ENCODE assay signal across 21 cellular contexts in genomic region chr16:14428043-14428442, GRCh38.
"Had no signal": no experiment of that assay in that cellular context is flagged by ENCODE, and none has a peak within 500 bp of the region (broad histone marks: within the 10 kb centered on the region; RNA-seq: fewer than 3 reads in every experiment).

No MANE protein-coding gene starts in this region.

- H3K27me3 ChIP-seq: gastrocnemius medialis, heart left ventricle, right atrium auricular region, tibial nerve, vagina had no signal

- H3K4me1 Mint-ChIP-seq: activated B cell treated with CpG ODN at 0.5 μM for 24 hours; activated CD4-positive, alpha-beta memory T cell treated with anti-CD3 and anti-CD28 coated beads, Interleukin-2, amount 10 ng/mL, durations not matched to agents 7 days and 5 days; activated T-helper 17 cell treated with anti-CD3 and anti-CD28 coated beads, Interleukin-2, amount 50 U/mL, for 72 hours; stimulated activated effector memory CD8-positive, alpha-beta T cell treated with anti-CD3 and anti-CD28 coated beads, Interleukin-12 subunit alpha, Interleukin-12 subunit beta, amount 100 ng/mL, for 72 hours; T-cell had no signal

- H3K4me1 ChIP-seq: right atrium auricular region, vagina had no signal

- H3K36me3 Mint-ChIP-seq: stimulated activated effector memory CD8-positive, alpha-beta T cell treated with anti-CD3 and anti-CD28 coated beads, Interleukin-12 subunit alpha, Interleukin-12 subunit beta, amount 100 ng/mL, for 72 hours had no signal

- H3K4me3 ChIP-seq: gastrocnemius medialis, heart left ventricle, left ventricle myocardium inferior, right atrium auricular region, skin epidermis, tibial nerve, vagina had no signal

- H3K27ac ChIP-seq: heart left ventricle, left ventricle myocardium inferior, right atrium auricular region, skin epidermis, vagina had no signal

- ATAC-seq: activated CD8-positive, alpha-beta memory T cell treated with anti-CD3 and anti-CD28 coated beads, Interleukin-2, amount 10 ng/mL, durations not matched to agents 7 days and 5 days; activated T-helper 17 cell treated with anti-CD3 and anti-CD28 coated beads, Interleukin-2, amount 50 U/mL, for 72 hours; gastrocnemius medialis; stimulated activated effector memory CD8-positive, alpha-beta T cell treated with anti-CD3 and anti-CD28 coated beads, Interleukin-12 subunit alpha, Interleukin-12 subunit beta, amount 100 ng/mL, for 72 hours; T-cell had no signal

- H3K27me3 Mint-ChIP-seq: activated B cell treated with CpG ODN at 0.5 μM for 24 hours; activated CD4-positive, alpha-beta memory T cell treated with anti-CD3 and anti-CD28 coated beads, Interleukin-2, amount 10 ng/mL, durations not matched to agents 7 days and 5 days; activated CD8-positive, alpha-beta memory T cell treated with anti-CD3 and anti-CD28 coated beads, Interleukin-2, amount 10 ng/mL, durations not matched to agents 7 days and 5 days; activated T-helper 17 cell treated with anti-CD3 and anti-CD28 coated beads, Interleukin-2, amount 50 U/mL, for 72 hours; progenitor cell of endocrine pancreas; T-cell had no signal

- H3K9me3 Mint-ChIP-seq: activated CD4-positive, alpha-beta memory T cell treated with anti-CD3 and anti-CD28 coated beads, Interleukin-2, amount 10 ng/mL, durations not matched to agents 7 days and 5 days; activated naive CD4-positive, alpha-beta T cell treated with anti-CD3 and anti-CD28 coated beads for 36 hours; activated T-helper 17 cell treated with anti-CD3 and anti-CD28 coated beads, Interleukin-2, amount 50 U/mL, for 72 hours; neural crest cell; stimulated activated effector memory CD8-positive, alpha-beta T cell treated with anti-CD3 and anti-CD28 coated beads, Interleukin-12 subunit alpha, Interleukin-12 subunit beta, amount 100 ng/mL, for 72 hours; T-cell had no signal

- H3K27ac Mint-ChIP-seq: activated CD4-positive, alpha-beta memory T cell treated with anti-CD3 and anti-CD28 coated beads, Interleukin-2, amount 10 ng/mL, durations not matched to agents 7 days and 5 days; activated CD8-positive, alpha-beta memory T cell treated with anti-CD3 and anti-CD28 coated beads, Interleukin-2, amount 10 ng/mL, durations not matched to agents 7 days and 5 days; activated naive CD4-positive, alpha-beta T cell treated with anti-CD3 and anti-CD28 coated beads for 36 hours; activated T-helper 17 cell treated with anti-CD3 and anti-CD28 coated beads, Interleukin-2, amount 50 U/mL, for 72 hours; progenitor cell of endocrine pancreas; stimulated activated effector memory CD8-positive, alpha-beta T cell treated with anti-CD3 and anti-CD28 coated beads, Interleukin-12 subunit alpha, Interleukin-12 subunit beta, amount 100 ng/mL, for 72 hours; T-cell had no signal

- H3K4me3 Mint-ChIP-seq: activated B cell treated with CpG ODN at 0.5 μM for 24 hours; activated CD4-positive, alpha-beta memory T cell treated with anti-CD3 and anti-CD28 coated beads, Interleukin-2, amount 10 ng/mL, durations not matched to agents 7 days and 5 days; activated CD8-positive, alpha-beta memory T cell treated with anti-CD3 and anti-CD28 coated beads, Interleukin-2, amount 10 ng/mL, durations not matched to agents 7 days and 5 days; activated naive CD4-positive, alpha-beta T cell treated with anti-CD3 and anti-CD28 coated beads for 36 hours; activated T-helper 17 cell treated with anti-CD3 and anti-CD28 coated beads, Interleukin-2, amount 50 U/mL, for 72 hours; neural crest cell; stimulated activated effector memory CD8-positive, alpha-beta T cell treated with anti-CD3 and anti-CD28 coated beads, Interleukin-12 subunit alpha, Interleukin-12 subunit beta, amount 100 ng/mL, for 72 hours; T-cell had no signal

- DNase-seq: activated B cell treated with CpG ODN at 0.5 μM for 24 hours; activated CD4-positive, alpha-beta memory T cell treated with anti-CD3 and anti-CD28 coated beads, Interleukin-2, amount 10 ng/mL, durations not matched to agents 7 days and 5 days; activated CD4-positive, alpha-beta T cell treated with anti-CD3 and anti-CD28 coated beads for 4 hours; activated CD8-positive, alpha-beta memory T cell treated with anti-CD3 and anti-CD28 coated beads, Interleukin-2, amount 10 ng/mL, durations not matched to agents 7 days and 5 days; activated naive CD4-positive, alpha-beta T cell treated with anti-CD3 and anti-CD28 coated beads for 36 hours; activated T-cell treated with anti-CD3 and anti-CD28 coated beads, Interleukin-2, amount 50 U/mL, for 1 hour; cortex of kidney; effector CD4-positive, alpha-beta T cell; gastrocnemius medialis; heart left ventricle; left ventricle myocardium inferior; stimulated activated CD4-positive, alpha-beta T cell treated with anti-CD3 and anti-CD28 coated beads, Interleukin-4, amount 100 ng/mL, for 24 hours; T-cell had no signal

- H3K36me3 ChIP-seq: gastrocnemius medialis, right atrium auricular region, vagina had no signal

- H3K9me3 ChIP-seq: gastrocnemius medialis, heart left ventricle, left ventricle myocardium inferior, right atrium auricular region, tibial nerve, vagina had no signal
